ENCODE assay signal across 8 cellular contexts in the genomic region with DNA sequence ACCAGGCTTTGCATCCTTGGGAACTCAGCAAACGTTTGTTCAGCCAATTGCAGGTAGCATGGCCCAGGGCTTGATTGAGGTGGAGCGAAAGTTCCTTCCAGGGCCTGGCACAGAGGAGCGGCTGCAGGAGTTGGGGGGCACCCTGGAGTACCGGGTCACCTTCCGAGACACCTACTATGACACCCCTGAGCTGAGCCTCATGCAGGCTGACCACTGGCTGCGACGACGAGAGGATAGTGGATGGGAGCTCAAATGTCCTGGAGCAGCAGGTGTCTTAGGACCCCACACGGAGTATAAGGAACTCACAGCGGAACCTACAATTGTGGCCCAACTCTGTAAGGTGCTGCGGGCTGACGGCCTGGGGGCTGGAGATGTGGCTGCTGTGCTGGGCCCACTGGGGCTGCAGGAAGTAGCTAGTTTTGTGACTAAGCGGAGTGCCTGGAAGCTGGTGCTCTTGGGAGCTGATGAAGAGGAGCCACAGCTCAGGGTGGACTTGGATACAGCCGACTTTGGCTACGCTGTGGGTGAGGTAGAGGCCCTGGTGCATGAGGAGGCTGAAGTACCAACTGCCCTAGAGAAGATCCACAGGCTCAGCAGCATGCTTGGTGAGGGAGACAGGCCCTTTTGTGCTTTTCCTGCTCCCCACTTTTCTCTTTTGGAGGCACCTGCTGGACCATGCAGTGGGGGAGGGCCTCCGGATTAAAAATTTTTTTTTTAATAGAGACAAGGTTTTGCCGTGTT. TPM values are rescaled to one million over a fixed set of nuclear protein-coding genes. Genes with fewer than 3 reads are reported as not detected.
A peak's percentile ranks its signal among the peaks of the same experiment; 100 is the strongest.
DNase-seq lines count a peak whose midpoint lies in the region; ATAC-seq and TF ChIP-seq lines count a peak whose summit lies in the region.

No MANE protein-coding gene starts in this region.

- H3K27ac ChIP-seq in DOHH2 (ENCODE audit: low read depth, low read length) (peak overlapping the region; percentile 44), ectodermal cell (ENCODE audit: insufficient read depth, low read depth, low read length, poor library complexity, severe bottlenecking) (no peak overlapping the region)

- peaks cover 32% of the 10 kb centered on the region for H3K79me2 ChIP-seq in DOHH2 (ENCODE audit: control insufficient read depth, low read length)

- H3K27me3 ChIP-seq in DOHH2 (ENCODE audit: control insufficient read depth, low read length): no peaks in the 10 kb centered on the region
- H3K27me3 ChIP-seq in ectodermal cell (ENCODE audit: control insufficient read depth, insufficient read depth, low read length, poor library complexity, severe bottlenecking): no peaks in the 10 kb centered on the region
- no peaks in the 10 kb centered on the region for H3K27me3 ChIP-seq in neuron (ENCODE audit: insufficient read depth, low read length)

- H3K4me3 ChIP-seq in DOHH2 (ENCODE audit: low read length) (peak overlapping the region; percentile 84), ectodermal cell (ENCODE audit: insufficient read depth, low read depth, low read length) (peak overlapping the region; percentile 88), neuron (ENCODE audit: low read length) (peak overlapping the region; percentile 89)

- no peaks in the 10 kb centered on the region for H4K20me1 ChIP-seq in DOHH2 (ENCODE audit: control insufficient read depth, insufficient read depth, low read depth, low read length)

- no peaks in the 10 kb centered on the region for H3K9me2 ChIP-seq in DOHH2 (replicated peaks; ENCODE audit: control insufficient read depth, low read length)

- WGBS in ectodermal cell, 2 experiments: 65 to 67% methylated on average over 17 of the region's 17 CpGs

- TF ChIP-seq CTCF in DOHH2 (IDR thresholded peaks at IDR 0.05; ENCODE audit: low read depth, low read length, poor library complexity, severe bottlenecking): no peak

- H3F3A ChIP-seq in DOHH2 (ENCODE audit: control insufficient read depth, insufficient read depth): peaks cover 7% of the 10 kb centered on the region; the same call in 1 of the 2 replicates

- H3K4me1 ChIP-seq in DOHH2 (ENCODE audit: control insufficient read depth, low read length) (peaks cover 23% of the 10 kb centered on the region), ectodermal cell (ENCODE audit: control insufficient read depth, insufficient read depth, low read length) (peaks cover 8% of the 10 kb centered on the region), neuron (ENCODE audit: insufficient read depth, low read length) (peaks cover 15% of the 10 kb centered on the region)

- peak overlapping the region; percentile 70 for H3K4me2 ChIP-seq in DOHH2 (ENCODE audit: low read length)

- DNase-seq in NCI-H69 (lab: John Stamatoyannopoulos, UW) (peak; percentile 40), NCI-H524 treated with DMSO at 0.1 percent for 48 hours (lab: John Stamatoyannopoulos, UW) (no peak)

- no peak for ATAC-seq in GM18907 (IDR thresholded peaks at IDR 0.05; ENCODE audit: unreplicated experiment)
- ATAC-seq in GM18519 (IDR thresholded peaks at IDR 0.05; ENCODE audit: low FRiP score, unreplicated experiment): no peak
- no peak for ATAC-seq in HG03565 (IDR thresholded peaks at IDR 0.05; ENCODE audit: unreplicated experiment)

- H2AFZ ChIP-seq in neuron (ENCODE audit: low read depth, low read length): peak overlapping the region; percentile 88

- H3K36me3 ChIP-seq in DOHH2 (ENCODE audit: control insufficient read depth, low read length) (peaks cover 40% of the 10 kb centered on the region), ectodermal cell (ENCODE audit: control insufficient read depth, insufficient read depth, low read length) (peaks cover 16% of the 10 kb centered on the region), neuron (ENCODE audit: insufficient read depth, low read length) (peaks cover 4% of the 10 kb centered on the region)

- H3K9me3 ChIP-seq in DOHH2 (ENCODE audit: control insufficient read depth, insufficient read depth, low read length) (no peaks in the 10 kb centered on the region), ectodermal cell (ENCODE audit: control insufficient read depth, low read length) (no peaks in the 10 kb centered on the region), neuron (ENCODE audit: low read length) (no peaks in the 10 kb centered on the region)

RNA-seq across cellular contexts. Expression of a gene that starts 0.8 kb away (rescaled TPM):
- polyA plus RNA-seq in ectodermal cell (2013, experiment 1 of 4): 24.2 TPM
- polyA plus RNA-seq in ectodermal cell (2013, experiment 2 of 4): 15.2 TPM
- polyA plus RNA-seq in ectodermal cell (2013, experiment 3 of 4): 12.4 TPM
- 17.5 TPM for polyA plus RNA-seq in ectodermal cell (2013, experiment 4 of 4)

RNA-seq across cellular contexts. Expression of a gene that starts 5.3 kb away (rescaled TPM):
- polyA plus RNA-seq in ectodermal cell (2013, experiment 1 of 4): 27.6 TPM
- 26.1 TPM for polyA plus RNA-seq in ectodermal cell (2013, experiment 2 of 4)
- polyA plus RNA-seq in ectodermal cell (2013, experiment 3 of 4): 20.3 TPM
- 23.0 TPM for polyA plus RNA-seq in ectodermal cell (2013, experiment 4 of 4)

RNA-seq across cellular contexts. Expression of a gene that starts 10.7 kb away (rescaled TPM):
- polyA plus RNA-seq in ectodermal cell (2013, experiment 1 of 4): 111 TPM
- polyA plus RNA-seq in ectodermal cell (2013, experiment 2 of 4): 104 TPM
- 84.7 TPM for polyA plus RNA-seq in ectodermal cell (2013, experiment 3 of 4)
- 91.5 TPM for polyA plus RNA-seq in ectodermal cell (2013, experiment 4 of 4)

RNA-seq across cellular contexts. Expression of a gene that starts 21.7 kb away (rescaled TPM):
- 17.1 TPM for polyA plus RNA-seq in ectodermal cell (2013, experiment 1 of 4)
- 14.9 TPM for polyA plus RNA-seq in ectodermal cell (2013, experiment 2 of 4)
- 16.5 TPM for polyA plus RNA-seq in ectodermal cell (2013, experiment 3 of 4)
- 16.9 TPM for polyA plus RNA-seq in ectodermal cell (2013, experiment 4 of 4)
